ENCODE assay signal across 21 cellular contexts in genomic region chr20:17985388-17986018, GRCh38. TPM values are rescaled to one million over a fixed set of nuclear protein-coding genes. Genes with fewer than 3 reads are reported as not detected.
A peak's percentile ranks its signal among the peaks of the same experiment; 100 is the strongest.
DNase-seq lines count a peak whose midpoint lies in the region; ATAC-seq and TF ChIP-seq lines count a peak whose summit lies in the region.
"Had no signal": no experiment of that assay in that cellular context is flagged by ENCODE, and none has a peak within 500 bp of the region (broad histone marks: within the 10 kb centered on the region; RNA-seq: fewer than 3 reads in every experiment).

No MANE protein-coding gene starts in this region.

- no peaks in the 10 kb centered on the region for H3K9me3 ChIP-seq in mucosa of descending colon
- no peaks in the 10 kb centered on the region for H3K9me3 ChIP-seq in upper lobe of right lung
- H3K9me3 ChIP-seq: BLaER1, HAP-1 had no signal

- peak; percentile 20 for DNase-seq in SIG-M5 treated with dmso at 0.1 percent for 504 hours (lab: John Stamatoyannopoulos, UW; ENCODE audit: unreplicated experiment)
- DNase-seq in SIG-M5 (lab: John Stamatoyannopoulos, UW), result no peak
- peak in 1 of 3 donors; percentile 62 for DNase-seq in mucosa of descending colon
- DNase-seq in upper lobe of right lung, result no peak
- no peak for DNase-seq in activated T-cell treated with anti-CD3 and anti-CD28 coated beads, Interleukin-2, amount 50 U/mL, for 1 hour
- no peak for DNase-seq in OCI-M1 (lab: John Stamatoyannopoulos, UW)
- DNase-seq: CD8-positive, alpha-beta T cell; DND-41; Kasumi-1; MV-4-11; NCI-H1417; NCI-H187 treated with DMSO at 0.1 percent for 48 hours; NCI-H446; NCI-H69; PC-9 had no signal

- TF ChIP-seq CTCF in mucosa of descending colon (IDR thresholded peaks at IDR 0.05), result no peak
- no peak for TF ChIP-seq CTCF in upper lobe of right lung (IDR thresholded peaks at IDR 0.05)

- H3K27me3 ChIP-seq in upper lobe of right lung, result no peaks in the 10 kb centered on the region
- H3K27me3 ChIP-seq: BLaER1 had no signal

- H3K4me1 ChIP-seq in mucosa of descending colon (ENCODE audit: low read depth) (peaks cover 12% of the 10 kb centered on the region), upper lobe of right lung (no peaks in the 10 kb centered on the region)

- no peak overlapping the region for H3K27ac ChIP-seq in upper lobe of right lung
- H3K27ac ChIP-seq: 22Rv1, BLaER1, PC-9 had no signal

- ATAC-seq in esophagus mucosa (peak; percentile 92), mucosa of descending colon (peak; percentile 99), upper lobe of right lung (peak; percentile 45), HG03342 (IDR thresholded peaks at IDR 0.05; ENCODE audit: unreplicated experiment) (no peak)
- ATAC-seq: CD8-positive, alpha-beta T cell; GM12878 had no signal

- H3K36me3 ChIP-seq in mucosa of descending colon (ENCODE audit: low read depth) (no peaks in the 10 kb centered on the region), upper lobe of right lung (peaks cover 19% of the 10 kb centered on the region)

- intact Hi-C loops in mucosa of descending colon (cut with DNase I, micrococcal nuclease), result no loop called here
- intact Hi-C loops in upper lobe of right lung (cut with DNase I), result no loop called here

- no peak overlapping the region for H3K4me3 ChIP-seq in mucosa of descending colon
- H3K4me3 ChIP-seq in upper lobe of right lung, result no peak overlapping the region
- H3K4me3 ChIP-seq: BLaER1, GM12878, HAP-1, PC-9 had no signal

RNA-seq across cellular contexts. Expression of gene MGME1, which starts 16.7 kb away (rescaled TPM):
- total RNA-seq in esophagus mucosa (12.8 TPM), mucosa of descending colon (10 to 100 TPM; 10.9 to 25.9 (median 22.3) TPM), upper lobe of right lung (10.2 TPM)

RNA-seq across cellular contexts. Expression of gene SNX5, which starts 16.9 kb away (rescaled TPM):
- 63.0 TPM for total RNA-seq in esophagus mucosa
- 100 to 1,000 TPM in 2 of 3 donors, 10 to 100 TPM in 1; 70.3 to 117 (median 105) TPM for total RNA-seq in mucosa of descending colon
- total RNA-seq in upper lobe of right lung, result 86.6 TPM
